ENCODE assay signal across 11 cellular contexts in genomic region chr12:25458047-25458552, GRCh38.
DNase-seq lines count a peak whose midpoint lies in the region; ATAC-seq and TF ChIP-seq lines count a peak whose summit lies in the region.
"Had no signal": no experiment of that assay in that cellular context is flagged by ENCODE, and none has a peak within 500 bp of the region (broad histone marks: within the 10 kb centered on the region; RNA-seq: fewer than 3 reads in every experiment).

No MANE protein-coding gene starts in this region.

- peak; percentile 99 for ATAC-seq in foreskin keratinocyte
- ATAC-seq in HG03342 (IDR thresholded peaks at IDR 0.05; ENCODE audit: unreplicated experiment): no peak
- no peak for ATAC-seq in GM19397 (IDR thresholded peaks at IDR 0.05; ENCODE audit: unreplicated experiment)
- no peak for ATAC-seq in T-cell (replicated peaks in 1 of 4)

- H3K4me1 ChIP-seq in ACC112 (ENCODE audit: control insufficient read depth, insufficient read depth, low read length, unreplicated experiment): peaks cover 18% of the 10 kb centered on the region
- peaks cover 17% of the 10 kb centered on the region for H3K4me1 ChIP-seq in foreskin keratinocyte

- no peak overlapping the region for H3K4me3 Mint-ChIP-seq in T-cell

- POLR2A ChIA-PET in T-cell (lab: Charles Lee): interaction anchor here in 1 of 2 donors (0.5 kb wide), 1 partner anchor 626 kb away, joined by 4 read pairs; no protein-coding TSS in a partner anchor

- no peak for TF ChIP-seq CTCF in HFF-Myc (IDR thresholded peaks at IDR 0.05; ENCODE audit: low read depth, low read length, missing control alignments)
- peak; percentile 58 for TF ChIP-seq CTCF in foreskin keratinocyte (conservative IDR thresholded peaks at IDR 0.05)

- peak; percentile 94 for DNase-seq in HFF-Myc (ENCODE audit: extremely low read depth, low read depth)
- peak; percentile 97 for DNase-seq in SW480 (ENCODE audit: low spot score)
- DNase-seq in foreskin keratinocyte: peak; percentile 88 to 96
- no peak for DNase-seq in retina
- no peak for DNase-seq in T-cell
- DNase-seq: T-helper 1 cell had no signal

- H3K27me3 Mint-ChIP-seq in T-cell: peaks cover 0 to 6% of the 10 kb centered on the region in 2 donors

- peaks cover 0 to 4% (median 0%) of the 10 kb centered on the region in 3 donors for H3K9me3 Mint-ChIP-seq in T-cell

- H3K36me3 Mint-ChIP-seq in T-cell: no peaks in the 10 kb centered on the region

- H3K27ac ChIP-seq in ACC112 (ENCODE audit: low read depth, low read length) (peak overlapping the region; percentile 94), foreskin keratinocyte (no peak overlapping the region)
- H3K27ac ChIP-seq: HL-60, tibial artery had no signal

- peak overlapping the region; percentile 42 for H3K4me3 ChIP-seq in ACC112 (ENCODE audit: low read depth, low read length)
- H3K4me3 ChIP-seq in HFF-Myc (replicated peaks; ENCODE audit: low read depth, low read length): no peak overlapping the region
- H3K4me3 ChIP-seq: tibial artery had no signal

- no peaks in the 10 kb centered on the region for H3K27me3 ChIP-seq in ACC112 (ENCODE audit: insufficient read depth, low read length)
- H3K27me3 ChIP-seq in foreskin keratinocyte: no peaks in the 10 kb centered on the region
- H3K27me3 ChIP-seq: tibial artery had no signal

- no peaks in the 10 kb centered on the region for H3K36me3 ChIP-seq in ACC112 (ENCODE audit: insufficient read depth, low read length)
- H3K36me3 ChIP-seq: tibial artery had no signal

- H3K4me1 Mint-ChIP-seq in T-cell: no peaks in the 10 kb centered on the region

- H3K79me2 ChIP-seq in ACC112 (ENCODE audit: control insufficient read depth, insufficient read depth, low read length, unreplicated experiment): no peaks in the 10 kb centered on the region

- no peak overlapping the region for H3K27ac Mint-ChIP-seq in T-cell

- peak overlapping the region; percentile 73 for H2AFZ ChIP-seq in ACC112 (ENCODE audit: low read length, unreplicated experiment)

- CTCF ChIA-PET in T-cell (lab: Charles Lee): interaction anchor here in 1 of 2 donors (0.6 to 1.5 kb wide), 2 partner anchors 19 to 571 kb away, joined by 3 to 6 read pairs; no protein-coding TSS in a partner anchor

Comparison
In these comparisons a context has a peak if more than half of its experiments do, and no peak if none do; other contexts are left out.
1. DNase-seq: peak in HFF-Myc (single experiment), SW480 (single experiment) and foreskin keratinocyte (2 of 2); none in retina (single experiment) and T-cell (0 of 34).